ENCODE assay signal across 22 cellular contexts in the genomic region with DNA sequence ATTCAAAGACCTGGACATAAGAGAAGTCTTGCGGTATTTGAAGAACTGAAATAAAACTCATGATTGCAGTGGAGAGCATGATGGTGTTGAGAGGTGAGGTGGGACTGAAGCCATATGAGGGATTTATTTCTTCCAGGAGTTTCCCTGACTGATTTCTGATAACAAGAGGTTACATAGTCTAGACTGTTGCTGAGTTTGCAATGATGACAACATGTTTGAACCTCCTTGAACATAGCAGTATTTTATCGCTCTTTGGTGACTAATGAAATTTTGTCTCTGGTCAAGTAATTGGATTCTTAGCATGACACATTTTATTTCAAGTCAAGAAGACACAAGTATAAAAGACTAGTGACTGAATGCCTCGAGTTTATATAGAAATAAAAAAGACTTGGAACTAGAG.
DNase-seq lines count a peak whose midpoint lies in the region; ATAC-seq, FAIRE-seq and TF ChIP-seq lines count a peak whose summit lies in the region.
"Had no signal": no experiment of that assay in that cellular context is flagged by ENCODE, and none has a peak within 500 bp of the region (broad histone marks: within the 10 kb centered on the region; RNA-seq: fewer than 3 reads in every experiment).

No MANE protein-coding gene starts in this region.

- CTCF ChIA-PET in WTC11 (lab: Charles Lee) = no interaction called here

- no peaks in the 10 kb centered on the region for H3K9me3 Mint-ChIP-seq in astrocyte (ENCODE audit: unreplicated experiment)
- H3K9me3 Mint-ChIP-seq in WTC11 = peaks cover 3% of the 10 kb centered on the region; the same call in 1 of the 2 replicates
- H3K9me3 Mint-ChIP-seq in HFFc6 = no peaks in the 10 kb centered on the region
- H3K9me3 Mint-ChIP-seq: CD4-positive, alpha-beta T cell; CD8-positive, alpha-beta T cell had no signal

- TF ChIP-seq CTCF in astrocyte (IDR thresholded peaks at IDR 0.05; ENCODE audit: insufficient read depth, low read depth, low read length) (no peak), bronchial epithelial cell (IDR thresholded peaks at IDR 0.05; ENCODE audit: insufficient read depth, low read length, severe bottlenecking) (no peak), WTC11 (IDR thresholded peaks at IDR 0.05) (no peak), GM13976 (IDR thresholded peaks at IDR 0.05; ENCODE audit: borderline replicate concordance, control extremely low read depth, extremely low read depth, insufficient read depth, missing control alignments) (no peak), HFFc6 (IDR thresholded peaks at IDR 0.05) (no peak)

- FAIRE-seq in astrocyte (lab: Jason Lieb, UNC) (no peak), bronchial epithelial cell (lab: Jason Lieb, UNC) (no peak)
- FAIRE-seq: A549, D721Med, G401.6, GM12891, GM18507 had no signal

- H3K9me3 ChIP-seq in GM23248 (ENCODE audit: low read depth) (no peaks in the 10 kb centered on the region), astrocyte (ENCODE audit: insufficient read depth, low read depth, low read length) (peaks cover 3% of the 10 kb centered on the region)
- H3K9me3 ChIP-seq: A549, Caco-2 had no signal

- no peaks in the 10 kb centered on the region for H4K20me1 ChIP-seq in GM23248 (ENCODE audit: insufficient read depth)
- H4K20me1 ChIP-seq in astrocyte (ENCODE audit: insufficient read depth, low read length) = no peaks in the 10 kb centered on the region
- H4K20me1 ChIP-seq: BLaER1 treated with 17β-estradiol and CSF1 and Interleukin-3, amounts not matched to agents 10 nM and 100 nM had no signal

- H3K79me2 ChIP-seq in GM23248 (ENCODE audit: insufficient read depth) = no peaks in the 10 kb centered on the region
- H3K79me2 ChIP-seq in astrocyte (ENCODE audit: insufficient read depth, low read length) = no peaks in the 10 kb centered on the region

- WGBS in GM23248 (ENCODE audit: low coverage in 1 of 2, low lambda C conversion rate in 2 of 2, missing lambda C conversion rate in 2 of 2), 2 experiments = 71% methylated on average over 3 of the region's 3 CpGs

- H3K9ac ChIP-seq in GM23248 (no peak overlapping the region), astrocyte (ENCODE audit: low read length) (no peak overlapping the region)
- H3K9ac ChIP-seq: BLaER1 treated with 17β-estradiol and CSF1 and Interleukin-3, amounts not matched to agents 10 nM and 100 nM had no signal

- POLR2A ChIA-PET in WTC11 (lab: Charles Lee) = no interaction called here

- H3K27me3 Mint-ChIP-seq in astrocyte (ENCODE audit: low read depth, unreplicated experiment) = peaks cover 7% of the 10 kb centered on the region
- no peaks in the 10 kb centered on the region for H3K27me3 Mint-ChIP-seq in WTC11 (ENCODE audit: low read depth)
- H3K27me3 Mint-ChIP-seq in HFFc6 (ENCODE audit: insufficient read depth) = peaks cover 6% of the 10 kb centered on the region
- H3K27me3 Mint-ChIP-seq: CD4-positive, alpha-beta T cell had no signal

- no peak for ATAC-seq in WTC11
- ATAC-seq: A549; CD8-positive, alpha-beta T cell had no signal

- peaks cover 9% of the 10 kb centered on the region for H3K4me1 Mint-ChIP-seq in astrocyte (ENCODE audit: low read depth, unreplicated experiment)
- H3K4me1 Mint-ChIP-seq in WTC11 = peaks cover 9% of the 10 kb centered on the region
- peaks cover 11% of the 10 kb centered on the region for H3K4me1 Mint-ChIP-seq in HFFc6 (ENCODE audit: low read depth)
- H3K4me1 Mint-ChIP-seq: B cell had no signal

- H3K4me1 ChIP-seq in GM23248 (ENCODE audit: insufficient read depth) = peaks cover 13% of the 10 kb centered on the region
- peaks cover 9% of the 10 kb centered on the region for H3K4me1 ChIP-seq in astrocyte (ENCODE audit: insufficient read depth, low read length)
- H3K4me1 ChIP-seq: A549; BLaER1 treated with 17β-estradiol and CSF1 and Interleukin-3, amounts not matched to agents 10 nM and 100 nM had no signal

- H3K36me3 Mint-ChIP-seq in astrocyte (ENCODE audit: low read depth, unreplicated experiment) (no peaks in the 10 kb centered on the region), WTC11 (no peaks in the 10 kb centered on the region), HFFc6 (ENCODE audit: low read depth) (no peaks in the 10 kb centered on the region)
- H3K36me3 Mint-ChIP-seq: CD8-positive, alpha-beta T cell had no signal

- DNase-seq in GM23248 = peak; percentile 21
- peak; percentile 56 for DNase-seq in astrocyte (ENCODE audit: low read depth)
- DNase-seq in bronchial epithelial cell (ENCODE audit: low read depth) = peak; percentile 29
- DNase-seq in WTC11 (ENCODE audit: low spot score) = no peak
- DNase-seq in GM13976 (ENCODE audit: low spot score) = no peak
- no peak for DNase-seq in HFFc6
- DNase-seq: AML-193; Caco-2; Calu3; CD4-positive, alpha-beta T cell; CD8-positive, alpha-beta T cell; DMS79 treated with DMSO at 0.1 percent for 48 hours; GF-D8 had no signal

- H3K4me3 ChIP-seq in GM23248 = no peak overlapping the region
- no peak overlapping the region for H3K4me3 ChIP-seq in astrocyte (ENCODE audit: insufficient read depth, low read depth, low read length)
- no peak overlapping the region for H3K4me3 ChIP-seq in bronchial epithelial cell (ENCODE audit: low read depth, low read length)
- H3K4me3 ChIP-seq: A549; BLaER1 treated with 17β-estradiol and CSF1 and Interleukin-3, amounts not matched to agents 10 nM and 100 nM had no signal

- H3K9me2 ChIP-seq in GM23248 (ENCODE audit: insufficient read depth) = no peaks in the 10 kb centered on the region

- no peaks in the 10 kb centered on the region for H3K27me3 ChIP-seq in GM23248 (replicated peaks; ENCODE audit: insufficient read depth)
- no peaks in the 10 kb centered on the region for H3K27me3 ChIP-seq in astrocyte (ENCODE audit: insufficient read depth, low read length)
- H3K27me3 ChIP-seq in bronchial epithelial cell (ENCODE audit: control insufficient read depth, insufficient read depth, low read length) = peaks cover 2% of the 10 kb centered on the region
- H3K27me3 ChIP-seq: BLaER1 treated with 17β-estradiol and CSF1 and Interleukin-3, amounts not matched to agents 10 nM and 100 nM had no signal

- H3K27ac Mint-ChIP-seq in astrocyte (ENCODE audit: unreplicated experiment) (no peak overlapping the region), WTC11 (no peak overlapping the region), HFFc6 (no peak overlapping the region)
- H3K27ac Mint-ChIP-seq: B cell; CD4-positive, alpha-beta T cell; CD8-positive, alpha-beta T cell had no signal

- H3F3A ChIP-seq in GM23248 (ENCODE audit: insufficient read depth) = peaks cover 6% of the 10 kb centered on the region; the same call in 1 of the 2 replicates

- in situ Hi-C loops in GM23248 (cut with MboI) (no loop called here), GM13976 (cut with MboI; ENCODE audit: low sequenced_read_pairs, unreplicated experiment) (no loop called here)

- H3K36me3 ChIP-seq in GM23248 (ENCODE audit: low read depth) (no peaks in the 10 kb centered on the region), astrocyte (ENCODE audit: insufficient read depth, low read length) (no peaks in the 10 kb centered on the region), bronchial epithelial cell (ENCODE audit: control insufficient read depth, insufficient read depth, low read length) (no peaks in the 10 kb centered on the region)
- H3K36me3 ChIP-seq: BLaER1 treated with 17β-estradiol and CSF1 and Interleukin-3, amounts not matched to agents 10 nM and 100 nM had no signal

- H3K4me3 Mint-ChIP-seq in astrocyte (ENCODE audit: unreplicated experiment) (no peak overlapping the region), WTC11 (no peak overlapping the region), HFFc6 (no peak overlapping the region)
- H3K4me3 Mint-ChIP-seq: B cell; CD4-positive, alpha-beta T cell; CD8-positive, alpha-beta T cell had no signal

- no peak overlapping the region for H2AFZ ChIP-seq in GM23248
- no peak overlapping the region for H2AFZ ChIP-seq in astrocyte (ENCODE audit: low read depth, low read length)

- no peak overlapping the region for H3K4me2 ChIP-seq in GM23248 (ENCODE audit: unreplicated experiment)
- H3K4me2 ChIP-seq in astrocyte (ENCODE audit: low read length) = no peak overlapping the region
- H3K4me2 ChIP-seq: A549; BLaER1 treated with 17β-estradiol and CSF1 and Interleukin-3, amounts not matched to agents 10 nM and 100 nM had no signal

- H3K27ac ChIP-seq in GM23248 (no peak overlapping the region), astrocyte (ENCODE audit: low read depth, low read length) (no peak overlapping the region)
- H3K27ac ChIP-seq: 22Rv1; A549; BLaER1 treated with 17β-estradiol and CSF1 and Interleukin-3, amounts not matched to agents 10 nM and 100 nM; C4-2B had no signal

TF ChIP-seq in WTC11, 78 proteins besides CTCF, POLR2A, EP300 and RAD21 (continues in another document):
- TF ChIP-seq, protein P1, sequence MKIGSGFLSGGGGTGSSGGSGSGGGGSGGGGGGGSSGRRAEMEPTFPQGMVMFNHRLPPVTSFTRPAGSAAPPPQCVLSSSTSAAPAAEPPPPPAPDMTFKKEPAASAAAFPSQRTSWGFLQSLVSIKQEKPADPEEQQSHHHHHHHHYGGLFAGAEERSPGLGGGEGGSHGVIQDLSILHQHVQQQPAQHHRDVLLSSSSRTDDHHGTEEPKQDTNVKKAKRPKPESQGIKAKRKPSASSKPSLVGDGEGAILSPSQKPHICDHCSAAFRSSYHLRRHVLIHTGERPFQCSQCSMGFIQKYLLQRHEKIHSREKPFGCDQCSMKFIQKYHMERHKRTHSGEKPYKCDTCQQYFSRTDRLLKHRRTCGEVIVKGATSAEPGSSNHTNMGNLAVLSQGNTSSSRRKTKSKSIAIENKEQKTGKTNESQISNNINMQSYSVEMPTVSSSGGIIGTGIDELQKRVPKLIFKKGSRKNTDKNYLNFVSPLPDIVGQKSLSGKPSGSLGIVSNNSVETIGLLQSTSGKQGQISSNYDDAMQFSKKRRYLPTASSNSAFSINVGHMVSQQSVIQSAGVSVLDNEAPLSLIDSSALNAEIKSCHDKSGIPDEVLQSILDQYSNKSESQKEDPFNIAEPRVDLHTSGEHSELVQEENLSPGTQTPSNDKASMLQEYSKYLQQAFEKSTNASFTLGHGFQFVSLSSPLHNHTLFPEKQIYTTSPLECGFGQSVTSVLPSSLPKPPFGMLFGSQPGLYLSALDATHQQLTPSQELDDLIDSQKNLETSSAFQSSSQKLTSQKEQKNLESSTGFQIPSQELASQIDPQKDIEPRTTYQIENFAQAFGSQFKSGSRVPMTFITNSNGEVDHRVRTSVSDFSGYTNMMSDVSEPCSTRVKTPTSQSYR (CRISPR knock-in tag; IDR thresholded peaks at IDR 0.05) = no peak
- TF ChIP-seq TEAD1 (CRISPR knock-in tag; IDR thresholded peaks at IDR 0.05) = no peak

Comparison
In these comparisons a context has a peak if more than half of its experiments do, and no peak if none do; other contexts are left out.
1. DNase-seq: peak in GM23248 (single experiment), astrocyte (single experiment) and bronchial epithelial cell (single experiment); none in WTC11 (single experiment), GM13976 (single experiment) and HFFc6 (single experiment).